32 cellular contexts compared by ENCODE assay signal in genomic region chr4:90943311-90943710, GRCh38.
"Had no signal": no experiment of that assay in that cellular context is flagged by ENCODE, and none has a peak within 500 bp of the region (broad histone marks: within the 10 kb centered on the region; RNA-seq: fewer than 3 reads in every experiment).

No MANE protein-coding gene starts in this region.

- H3K27ac ChIP-seq: adrenal gland, ascending aorta, esophagus muscularis mucosa, heart right ventricle, left ventricle myocardium inferior, neutrophil, sigmoid colon, stomach, thyroid gland, upper lobe of left lung, vagina, VCaP had no signal

- DNase-seq: activated CD4-positive, alpha-beta memory T cell treated with anti-CD3 and anti-CD28 coated beads for 36 hours; activated CD4-positive, alpha-beta T cell treated with anti-CD3 and anti-CD28 coated beads, Interleukin-2, amount 10 ng/mL, durations not matched to agents 24 days and 14 days; activated CD8-positive, alpha-beta memory T cell treated with anti-CD3 and anti-CD28 coated beads, Interleukin-2, amount 50 U/mL, for 4 hours; activated effector memory CD4-positive, alpha-beta T cell treated with anti-CD3 and anti-CD28 coated beads, Interleukin-2, amount 50 U/mL, for 16 hours; activated naive CD4-positive, alpha-beta T cell treated with anti-CD3 and anti-CD28 coated beads for 36 hours; activated naive CD8-positive, alpha-beta T cell treated with anti-CD3 and anti-CD28 coated beads for 36 hours; activated T-cell treated with anti-CD3 and anti-CD28 coated beads, Interleukin-2, amount 50 U/mL, for 1 hour; adrenal gland; caudate nucleus; foreskin melanocyte; heart right ventricle; kidney glomerular epithelial cell; left ventricle myocardium inferior; naive B cell; nephron progenitor cell; retina; sigmoid colon; small intestine; stimulated activated naive B cell treated with anti-CD40 and anti-IgM and Interleukin-4, amounts not matched to agents 10 μg/mL and 1 μg/mL and 100 μg/mL, for 72 hours; stomach; T-helper 9 cell; thyroid gland had no signal

- H3K9me3 ChIP-seq: adrenal gland, ascending aorta, esophagus muscularis mucosa, heart right ventricle, left ventricle myocardium inferior, neutrophil, sigmoid colon, stomach, thyroid gland, upper lobe of left lung, vagina had no signal

- H3K36me3 ChIP-seq: adrenal gland, ascending aorta, esophagus muscularis mucosa, heart right ventricle, left ventricle myocardium inferior, neutrophil, sigmoid colon, stomach, thyroid gland, upper lobe of left lung, vagina had no signal

- ATAC-seq: activated CD4-positive, CD25-positive, alpha-beta regulatory T cell treated with anti-CD3 and anti-CD28 coated beads, Interleukin-2, amount 50 U/mL, for 24 hours; heart right ventricle; stimulated activated naive B cell treated with anti-CD40 and anti-IgM and Interleukin-4, amounts not matched to agents 10 μg/mL and 1 μg/mL and 100 μg/mL, for 72 hours had no signal

- FAIRE-seq: endothelial cell of umbilical vein, small intestine, TTC549 had no signal

- H3K27me3 ChIP-seq: adrenal gland, ascending aorta, esophagus muscularis mucosa, heart right ventricle, neutrophil, sigmoid colon, stomach, thyroid gland, upper lobe of left lung, vagina had no signal

- H3K4me3 ChIP-seq: adrenal gland, ascending aorta, esophagus muscularis mucosa, heart right ventricle, left ventricle myocardium inferior, lung, sigmoid colon, stomach, thyroid gland, upper lobe of left lung, vagina had no signal

- H3K4me1 ChIP-seq: adrenal gland, ascending aorta, esophagus muscularis mucosa, heart right ventricle, left ventricle myocardium inferior, sigmoid colon, stomach, thyroid gland, upper lobe of left lung, vagina had no signal
